12 cellular contexts compared by ENCODE assay signal in genomic region chr15:78671626-78672211, GRCh38. TPM values are rescaled to one million over a fixed set of nuclear protein-coding genes. Genes with fewer than 3 reads are reported as not detected.
A peak's percentile ranks its signal among the peaks of the same experiment; 100 is the strongest.
DNase-seq lines count a peak whose midpoint lies in the region; ATAC-seq and TF ChIP-seq lines count a peak whose summit lies in the region.
"Had no signal": no experiment of that assay in that cellular context is flagged by ENCODE, and none has a peak within 500 bp of the region (broad histone marks: within the 10 kb centered on the region; RNA-seq: fewer than 3 reads in every experiment).

No MANE protein-coding gene starts in this region.

- no peak for TF ChIP-seq POLR2A in spleen (IDR thresholded peaks at IDR 0.05)
- TF ChIP-seq POLR2A in sigmoid colon (IDR thresholded peaks at IDR 0.05), result no peak

- TF ChIP-seq EP300 in sigmoid colon (IDR thresholded peaks at IDR 0.05), result no peak

- ATAC-seq in naive thymus-derived CD8-positive, alpha-beta T cell, result no peak
- no peak for ATAC-seq in GM19351 (IDR thresholded peaks at IDR 0.05; ENCODE audit: unreplicated experiment)
- ATAC-seq: activated CD8-positive, alpha-beta T cell treated with anti-CD3 and anti-CD28 coated beads for 36 hours; right lobe of liver had no signal

- DNase-seq in NCI-H1092 treated with DMSO at 0.1 percent for 48 hours (lab: John Stamatoyannopoulos, UW), result peak; percentile 76
- DNase-seq in NCI-H748 (lab: John Stamatoyannopoulos, UW; ENCODE audit: unreplicated experiment), result peak; percentile 68
- DNase-seq in glutamatergic neuron, result peak; percentile 85
- peak; percentile 71 for DNase-seq in spleen
- no peak for DNase-seq in sigmoid colon
- DNase-seq in naive thymus-derived CD8-positive, alpha-beta T cell, result no peak
- DNase-seq: activated CD8-positive, alpha-beta T cell treated with anti-CD3 and anti-CD28 coated beads for 36 hours; activated naive CD4-positive, alpha-beta T cell treated with anti-CD3 and anti-CD28 coated beads for 36 hours; Caco-2; right lobe of liver had no signal

- H3K36me3 Mint-ChIP-seq in glutamatergic neuron (ENCODE audit: unreplicated experiment), result no peaks in the 10 kb centered on the region
- no peaks in the 10 kb centered on the region for H3K36me3 Mint-ChIP-seq in naive thymus-derived CD8-positive, alpha-beta T cell

- H3K27ac ChIP-seq in spleen (peak overlapping the region in 6 of 8 donors; percentile 27 to 66 (median 42)), sigmoid colon (no peak overlapping the region)
- H3K27ac ChIP-seq: right lobe of liver, suprapubic skin had no signal

- TF ChIP-seq CTCF in glutamatergic neuron (IDR thresholded peaks at IDR 0.05; ENCODE audit: partially characterized antibody, unreplicated experiment), result no peak
- TF ChIP-seq CTCF in spleen (IDR thresholded peaks at IDR 0.05 in 8 of 11, conservative IDR thresholded peaks at IDR 0.05 in 3 of 11), result no peak
- TF ChIP-seq CTCF in sigmoid colon (IDR thresholded peaks at IDR 0.05), result no peak

- H3K9me3 Mint-ChIP-seq in glutamatergic neuron (ENCODE audit: unreplicated experiment), result peaks cover 24% of the 10 kb centered on the region
- no peaks in the 10 kb centered on the region for H3K9me3 Mint-ChIP-seq in naive thymus-derived CD8-positive, alpha-beta T cell
- H3K9me3 Mint-ChIP-seq: activated CD8-positive, alpha-beta T cell treated with anti-CD3 and anti-CD28 coated beads for 36 hours; activated naive CD4-positive, alpha-beta T cell treated with anti-CD3 and anti-CD28 coated beads for 36 hours had no signal

- H3K27me3 ChIP-seq in spleen (replicated peaks in 1 of 7) (no peaks in the 10 kb centered on the region), sigmoid colon (no peaks in the 10 kb centered on the region)
- H3K27me3 ChIP-seq: right lobe of liver, suprapubic skin had no signal

- H3K36me3 ChIP-seq in spleen, result no peaks in the 10 kb centered on the region
- H3K36me3 ChIP-seq in sigmoid colon, result no peaks in the 10 kb centered on the region
- H3K36me3 ChIP-seq: right lobe of liver, suprapubic skin had no signal

- peaks cover 23% of the 10 kb centered on the region for H3K27me3 Mint-ChIP-seq in glutamatergic neuron (ENCODE audit: unreplicated experiment)
- H3K27me3 Mint-ChIP-seq in naive thymus-derived CD8-positive, alpha-beta T cell, result peaks cover 2 to 11% (median 4%) of the 10 kb centered on the region in 5 donors
- H3K27me3 Mint-ChIP-seq: activated CD8-positive, alpha-beta T cell treated with anti-CD3 and anti-CD28 coated beads for 36 hours had no signal

- H3K4me1 Mint-ChIP-seq in glutamatergic neuron (ENCODE audit: low read depth, unreplicated experiment), result peaks cover 40% of the 10 kb centered on the region
- H3K4me1 Mint-ChIP-seq in naive thymus-derived CD8-positive, alpha-beta T cell, result peaks cover 0 to 2% (median 0%) of the 10 kb centered on the region in 4 donors

- H3K27ac Mint-ChIP-seq in glutamatergic neuron (ENCODE audit: unreplicated experiment), result peak overlapping the region; percentile 96
- peak overlapping the region in 2 of 10 donors; percentile 0 to 29 for H3K27ac Mint-ChIP-seq in naive thymus-derived CD8-positive, alpha-beta T cell
- H3K27ac Mint-ChIP-seq: activated CD8-positive, alpha-beta T cell treated with anti-CD3 and anti-CD28 coated beads for 36 hours; activated naive CD4-positive, alpha-beta T cell treated with anti-CD3 and anti-CD28 coated beads for 36 hours had no signal

- WGBS in spleen, 5 donors, result 44 to 70% (median 67%) methylated on average over 6 of the region's 6 CpGs
- WGBS in sigmoid colon, 2 donors, result 66 to 74% methylated on average over 6 of the region's 6 CpGs

- intact Hi-C loops in spleen (cut with DNase I; ENCODE audit: low total_unique reads), result no loop called here
- intact Hi-C loops in sigmoid colon (cut with DNase I), result no loop called here

- H3K4me1 ChIP-seq in spleen, result peaks cover 0 to 28% (median 15%) of the 10 kb centered on the region in 6 donors
- peaks cover 0 to 7% (median 2%) of the 10 kb centered on the region in 4 donors for H3K4me1 ChIP-seq in sigmoid colon
- H3K4me1 ChIP-seq: Caco-2, right lobe of liver had no signal

- H3K9me3 ChIP-seq in spleen (peaks cover 0 to 5% (median 0%) of the 10 kb centered on the region in 8 donors), sigmoid colon (peaks cover 0 to 3% (median 0%) of the 10 kb centered on the region in 4 donors)
- H3K9me3 ChIP-seq: Caco-2, right lobe of liver, suprapubic skin had no signal

- H3K4me3 Mint-ChIP-seq in glutamatergic neuron (ENCODE audit: unreplicated experiment), result peak overlapping the region; percentile 84
- H3K4me3 Mint-ChIP-seq in naive thymus-derived CD8-positive, alpha-beta T cell, result no peak overlapping the region
- H3K4me3 Mint-ChIP-seq: activated CD8-positive, alpha-beta T cell treated with anti-CD3 and anti-CD28 coated beads for 36 hours; activated naive CD4-positive, alpha-beta T cell treated with anti-CD3 and anti-CD28 coated beads for 36 hours had no signal

- POLR2A ChIA-PET in naive thymus-derived CD8-positive, alpha-beta T cell (lab: Charles Lee), result no interaction called here

- no peak overlapping the region for H3K4me3 ChIP-seq in spleen
- H3K4me3 ChIP-seq in sigmoid colon, result no peak overlapping the region
- H3K4me3 ChIP-seq: right lobe of liver, suprapubic skin had no signal

RNA-seq across cellular contexts. Expression of gene CHRNB4, which starts 30.7 kb away (rescaled TPM):
- total RNA-seq in glutamatergic neuron (ENCODE audit: unreplicated experiment) (71.6 TPM), spleen (1 to 10 TPM in 1 of 7 donors, under 1 TPM in 6; 0.17 to 1.1 (median 0.28) TPM), sigmoid colon (1 to 10 TPM in 3 of 4 donors, under 1 TPM in 1; 0.33 to 2.5 (median 1.4) TPM)
- polyA plus RNA-seq in spleen (under 1 TPM; 0.07 to 0.22 (median 0.12) TPM), sigmoid colon (1 to 10 TPM in 1 of 3 donors, not detected in 2; 1.1 TPM)
- total RNA-seq in naive thymus-derived CD8-positive, alpha-beta T cell, result not detected
- not detected for polyA plus RNA-seq in naive thymus-derived CD8-positive, alpha-beta T cell
- total RNA-seq: activated CD8-positive, alpha-beta T cell treated with anti-CD3 and anti-CD28 coated beads for 36 hours; activated naive CD4-positive, alpha-beta T cell treated with anti-CD3 and anti-CD28 coated beads for 36 hours had no signal

RNA-seq across cellular contexts. Expression of gene CHRNA3, which starts 50.9 kb away (rescaled TPM):
- 208 TPM for total RNA-seq in glutamatergic neuron (ENCODE audit: unreplicated experiment)
- total RNA-seq in spleen, result under 1 TPM in 5 of 7 donors, not detected in 2; 0.23 to 0.66 (median 0.46) TPM
- polyA plus RNA-seq in spleen, result 1 to 10 TPM in 1 of 3 donors, under 1 TPM in 2; 0.48 to 1.6 (median 0.74) TPM
- total RNA-seq in sigmoid colon, result 10 to 100 TPM in 3 of 4 donors, 1 to 10 TPM in 1; 5.4 to 13.8 (median 10.7) TPM
- 1 to 10 TPM in 1 of 3 donors, under 1 TPM in 2; 0.23 to 6.9 (median 0.60) TPM for polyA plus RNA-seq in sigmoid colon
- not detected for total RNA-seq in naive thymus-derived CD8-positive, alpha-beta T cell
- polyA plus RNA-seq in naive thymus-derived CD8-positive, alpha-beta T cell, result not detected
- total RNA-seq: activated CD8-positive, alpha-beta T cell treated with anti-CD3 and anti-CD28 coated beads for 36 hours; activated naive CD4-positive, alpha-beta T cell treated with anti-CD3 and anti-CD28 coated beads for 36 hours; Caco-2; right lobe of liver had no signal

Comparison
In these comparisons a context has a peak if more than half of its experiments do, and no peak if none do; other contexts are left out.
1. DNase-seq: peak in NCI-H1092 treated with DMSO at 0.1 percent for 48 hours (single experiment), NCI-H748 (single experiment), glutamatergic neuron (single experiment) and spleen (single experiment); none in sigmoid colon (single experiment) and naive thymus-derived CD8-positive, alpha-beta T cell (0 of 10).
2. H3K27ac ChIP-seq: peak in spleen (6 of 8); none in sigmoid colon (0 of 4).
3. RNA of gene CHRNB4, which starts 30.7 kb away (total RNA-seq): 71.6 TPM in glutamatergic neuron (single experiment); 0.33 to 2.5 TPM in sigmoid colon, 0.17 to 1.1 TPM in spleen and not detected in naive thymus-derived CD8-positive, alpha-beta T cell; every median in the first group is over 10 times any median in the second.
4. RNA of gene CHRNA3, which starts 50.9 kb away (total RNA-seq): 208 TPM in glutamatergic neuron (single experiment); 5.4 to 13.8 TPM in sigmoid colon, 0.23 to 0.66 TPM in spleen and not detected in naive thymus-derived CD8-positive, alpha-beta T cell; every median in the first group is over 10 times any median in the second.